8 cellular contexts compared by ENCODE assay signal in genomic region chr7:127588697-127589482, GRCh38. TPM values are rescaled to one million over a fixed set of nuclear protein-coding genes. Genes with fewer than 3 reads are reported as not detected.
DNase-seq lines count a peak whose midpoint lies in the region; ATAC-seq and TF ChIP-seq lines count a peak whose summit lies in the region.

No MANE protein-coding gene starts in this region.

- peak overlapping the region; percentile 89 to 93 (median 92) for H3K27ac ChIP-seq in Peyer's patch
- peak overlapping the region; percentile 96 for H3K27ac ChIP-seq in psoas muscle

- peak; percentile 10 for ATAC-seq in GM21381 (IDR thresholded peaks at IDR 0.05; ENCODE audit: unreplicated experiment)
- ATAC-seq in psoas muscle: peak; percentile 25 to 54 (median 52)

- H3K9me3 ChIP-seq in Peyer's patch: no peaks in the 10 kb centered on the region
- no peaks in the 10 kb centered on the region for H3K9me3 ChIP-seq in psoas muscle

- H3K4me3 ChIP-seq in Peyer's patch: peak overlapping the region; percentile 88 to 98 (median 94)
- peak overlapping the region; percentile 88 for H3K4me3 ChIP-seq in astrocyte of the spinal cord (ENCODE audit: low read depth, low read length)
- peak overlapping the region; percentile 97 for H3K4me3 ChIP-seq in psoas muscle

- DNase-seq in DMS114 treated with DMSO at 0.1 percent for 48 hours (lab: John Stamatoyannopoulos, UW; ENCODE audit: unreplicated experiment) (peak; percentile 15), HT1080 (ENCODE audit: low read depth) (peak; percentile 62), Peyer's patch (peak in 2 of 3 donors; percentile 72 to 78), astrocyte of the spinal cord (ENCODE audit: low read depth, low spot score) (peak; percentile 49), hippocampal formation (lab: John Stamatoyannopoulos, UW) (peak; percentile 24 to 28), psoas muscle (peak; percentile 41 to 76), foreskin melanocyte (no peak)

- H3K27me3 ChIP-seq in Peyer's patch: no peaks in the 10 kb centered on the region
- no peaks in the 10 kb centered on the region for H3K27me3 ChIP-seq in psoas muscle (ENCODE audit: insufficient read depth in 3 of 3, low read length in 2 of 3)

- peaks cover 0 to 24% (median 17%) of the 10 kb centered on the region in 4 donors for H3K4me1 ChIP-seq in Peyer's patch
- H3K4me1 ChIP-seq in psoas muscle: peaks cover 24% of the 10 kb centered on the region

- intact Hi-C loops in psoas muscle (cut with DNase I): loop anchor here in 1 of 2 donors (2.0 to 5.0 kb wide), 2 partner anchors 62 to 197 kb away; partner anchors contain the start of gene ZNF800

- H3K36me3 ChIP-seq in Peyer's patch (peaks cover 0 to 21% (median 0%) of the 10 kb centered on the region in 3 donors), psoas muscle (ENCODE audit: insufficient read depth in 1 of 2, low read depth in 1 of 2) (peaks cover 10 to 31% of the 10 kb centered on the region in 2 donors)

- TF ChIP-seq CTCF in Peyer's patch (IDR thresholded peaks at IDR 0.05): peak in 2 of 6 experiments; percentile 13 to 33
- peak; percentile 74 for TF ChIP-seq CTCF in astrocyte of the spinal cord (IDR thresholded peaks at IDR 0.05; ENCODE audit: low read depth, low read length)
- peak; percentile 27 for TF ChIP-seq CTCF in psoas muscle (IDR thresholded peaks at IDR 0.05)

- no peak for TF ChIP-seq POLR2A in Peyer's patch (IDR thresholded peaks at IDR 0.05)

- WGBS in psoas muscle, 3 donors: 4 to 8% (median 7%) methylated on average over 33 to 43 of the region's 43 CpGs

- in situ Hi-C loops in astrocyte of the spinal cord (cut with HindIII; ENCODE audit: low sequenced_read_pairs): no loop called here

RNA-seq across cellular contexts. Expression of gene ARF5, which starts 0.7 kb away (rescaled TPM):
- 116 and 131 TPM in 2 replicates for total RNA-seq in HT1080 (2014; rRNA removed; shearing (Covaris generic))
- polyA plus RNA-seq in HT1080 (2015; cell fraction: cytosol; rRNA removed): 147 and 175 TPM in 2 replicates
- 75.1 and 79.5 TPM in 2 replicates for polyA plus RNA-seq in HT1080 (2015; cell fraction: nucleus; rRNA removed)
- 100 to 1,000 TPM in 3 of 4 donors, 10 to 100 TPM in 1; 52.8 to 149 (median 122) TPM for total RNA-seq in Peyer's patch
- 100 to 1,000 TPM in 1 of 4 donors, 10 to 100 TPM in 3; 78.7 to 118 (median 89.8) TPM for total RNA-seq in psoas muscle
- 100 to 1,000 TPM in 2 of 3 donors, 10 to 100 TPM in 1; 84.8 to 111 (median 107) TPM for polyA plus RNA-seq in psoas muscle

RNA-seq across cellular contexts. Expression of gene GCC1, which starts 3.5 kb away (rescaled TPM):
- 12.5 and 13.6 TPM in 2 replicates for total RNA-seq in HT1080 (2014; rRNA removed; shearing (Covaris generic))
- 10.1 and 10.8 TPM in 2 replicates for polyA plus RNA-seq in HT1080 (2015; cell fraction: cytosol; rRNA removed)
- polyA plus RNA-seq in HT1080 (2015; cell fraction: nucleus; rRNA removed): 10.0 and 10.5 TPM in 2 replicates
- total RNA-seq in Peyer's patch: 10 to 100 TPM; 17.2 to 21.3 (median 20.0) TPM
- total RNA-seq in psoas muscle: 10 to 100 TPM in 2 of 4 donors, 1 to 10 TPM in 2; 8.2 to 12.4 (median 9.3) TPM
- polyA plus RNA-seq in psoas muscle: 10 to 100 TPM in 1 of 3 donors, 1 to 10 TPM in 2; 6.1 to 24.0 (median 7.3) TPM

RNA-seq across cellular contexts. Expression of gene FSCN3, which starts 4.6 kb away (rescaled TPM):
- total RNA-seq in HT1080 (2014; rRNA removed; shearing (Covaris generic)): 0.23 and 0.27 TPM in 2 replicates
- 1.0 and 3.7 TPM in 2 replicates for polyA plus RNA-seq in HT1080 (2015; cell fraction: cytosol; rRNA removed)
- 1.5 and 2.4 TPM in 2 replicates for polyA plus RNA-seq in HT1080 (2015; cell fraction: nucleus; rRNA removed)
- total RNA-seq in Peyer's patch: 1 to 10 TPM in 2 of 4 donors, not detected in 2; 1.7 to 3.3 TPM
- under 1 TPM in 2 of 4 donors, not detected in 2; 0.34 to 0.42 TPM for total RNA-seq in psoas muscle
- under 1 TPM; 0.06 to 0.76 (median 0.17) TPM for polyA plus RNA-seq in psoas muscle

RNA-seq across cellular contexts. Expression of gene PAX4, which starts 29.1 kb away (rescaled TPM):
- total RNA-seq in HT1080 (2014; rRNA removed; shearing (Covaris generic)): not detected in 2 replicates
- not detected in 2 replicates for polyA plus RNA-seq in HT1080 (2015; cell fraction: cytosol; rRNA removed)
- polyA plus RNA-seq in HT1080 (2015; cell fraction: nucleus; rRNA removed): not detected in 2 replicates
- total RNA-seq in Peyer's patch: 1 to 10 TPM in 1 of 4 donors, under 1 TPM in 1, not detected in 2; 0.53 to 1.3 TPM
- not detected for total RNA-seq in psoas muscle
- polyA plus RNA-seq in psoas muscle: not detected
